In genomic region chr2:54728669-54729120, GRCh38 we compare ENCODE assay signal across 13 cellular contexts. TPM values are rescaled to one million over a fixed set of nuclear protein-coding genes. Genes with fewer than 3 reads are reported as not detected.
A peak's percentile ranks its signal among the peaks of the same experiment; 100 is the strongest.
DNase-seq lines count a peak whose midpoint lies in the region; ATAC-seq, FAIRE-seq and TF ChIP-seq lines count a peak whose summit lies in the region.
"Had no signal": no experiment of that assay in that cellular context is flagged by ENCODE, and none has a peak within 500 bp of the region (broad histone marks: within the 10 kb centered on the region; RNA-seq: fewer than 3 reads in every experiment).

No MANE protein-coding gene starts in this region.

- ATAC-seq in T-cell (replicated peaks in 1 of 4) = no peak

- no peak for FAIRE-seq in GM12892 (lab: Jason Lieb, UNC)
- FAIRE-seq: GM18507 had no signal

- no peak overlapping the region for H3K4me3 ChIP-seq in AG09309 (ENCODE audit: control insufficient read depth, low read depth, low read length)

- TF ChIP-seq POLR2A in GM12892 (IDR thresholded peaks at IDR 0.05; ENCODE audit: low read depth, low read length) = no peak

- H3K36me3 Mint-ChIP-seq in T-cell = no peaks in the 10 kb centered on the region

- no peak for TF ChIP-seq CTCF in AG09309 (IDR thresholded peaks at IDR 0.05; ENCODE audit: control insufficient read depth, insufficient read depth, low read depth, low read length, missing control alignments)

- no peak overlapping the region for H3K27ac Mint-ChIP-seq in T-cell
- H3K27ac Mint-ChIP-seq: nephron progenitor cell had no signal

- H3K9me3 Mint-ChIP-seq in T-cell = no peaks in the 10 kb centered on the region

- CTCF ChIA-PET in T-cell (lab: Charles Lee) = no interaction called here

- POLR2A ChIA-PET in T-cell (lab: Charles Lee) = no interaction called here

- DNase-seq in AG09309 (ENCODE audit: low read depth) = peak; percentile 77
- DNase-seq in HS-5 (ENCODE audit: low read depth) = peak; percentile 79
- DNase-seq in amniotic epithelial cell (ENCODE audit: low read depth) = peak; percentile 86
- peak; percentile 48 for DNase-seq in inferior parietal cortex (ENCODE audit: extremely low spot score)
- DNase-seq in SK-N-DZ (ENCODE audit: low spot score) = no peak
- DNase-seq in NCI-H510A treated with DMSO at 0.1 percent for 48 hours (lab: John Stamatoyannopoulos, UW) = no peak
- DNase-seq in T-cell = no peak
- no peak for DNase-seq in GM12892 (ENCODE audit: insufficient read length)
- DNase-seq: activated T-cell treated with anti-CD3 and anti-CD28 coated beads, Interleukin-2, amount 50 U/mL, for 48 hours; NCI-H2029; nephron progenitor cell; T-helper 9 cell had no signal

- H3K4me3 Mint-ChIP-seq in T-cell = no peak overlapping the region
- H3K4me3 Mint-ChIP-seq: nephron progenitor cell had no signal

- H3K4me1 Mint-ChIP-seq in T-cell = peaks cover 10 to 14% (median 11%) of the 10 kb centered on the region in 3 donors

- H3K27me3 Mint-ChIP-seq in T-cell = peaks cover 39 to 54% of the 10 kb centered on the region in 2 donors

RNA-seq across cellular contexts. Expression of gene EML6, which starts 5.2 kb away (rescaled TPM):
- 4.0 and 7.0 TPM in 2 replicates for polyA plus RNA-seq in SK-N-DZ (2014; cell fraction: cytosol; rRNA removed)
- polyA plus RNA-seq in SK-N-DZ (2014; cell fraction: nucleus; rRNA removed) = 19.2 and 20.1 TPM in 2 replicates
- total RNA-seq in T-cell = 1 to 10 TPM; 1.3 to 2.6 (median 1.8) TPM
- 0.34 TPM for polyA plus RNA-seq in GM12892 (2012; ENCODE audit: missing spikeins)

Comparison
In these comparisons a context has a peak if more than half of its experiments do, and no peak if none do; other contexts are left out.
1. DNase-seq: peak in AG09309 (single experiment), HS-5 (single experiment), amniotic epithelial cell (single experiment) and inferior parietal cortex (single experiment); none in SK-N-DZ (single experiment), NCI-H510A treated with DMSO at 0.1 percent for 48 hours (single experiment), T-cell (0 of 34) and GM12892 (single experiment).